ENCODE assay signal across 7 cellular contexts in genomic region chr22:46006379-46007002, GRCh38. TPM values are rescaled to one million over a fixed set of nuclear protein-coding genes. Genes with fewer than 3 reads are reported as not detected.
A peak's percentile ranks its signal among the peaks of the same experiment; 100 is the strongest.
DNase-seq lines count a peak whose midpoint lies in the region; ATAC-seq, FAIRE-seq and TF ChIP-seq lines count a peak whose summit lies in the region.

No MANE protein-coding gene starts in this region.

- TF ChIP-seq CTCF in GM13976 (IDR thresholded peaks at IDR 0.05; ENCODE audit: borderline replicate concordance, control extremely low read depth, extremely low read depth, insufficient read depth, missing control alignments): peak; percentile 93
- TF ChIP-seq CTCF in activated B cell treated with CpG ODN at 0.5 μM for 24 hours (IDR thresholded peaks at IDR 0.05): peak; percentile 80
- TF ChIP-seq CTCF in breast epithelium (IDR thresholded peaks at IDR 0.05): peak; percentile 98 to 99 (median 98)

- TF ChIP-seq POLR2A in breast epithelium (IDR thresholded peaks at IDR 0.05): no peak

- WGBS in small intestine, 3 donors: 27 to 31% (median 30%) methylated on average over 18 to 26 of the region's 26 CpGs

- H3K27ac ChIP-seq in breast epithelium: peak overlapping the region; percentile 98 to 100
- peak overlapping the region in 1 of 2 donors; percentile 90 for H3K27ac ChIP-seq in small intestine (ENCODE audit: low read depth in 1 of 2, low read length in 1 of 2)

- no peaks in the 10 kb centered on the region for H3K27me3 Mint-ChIP-seq in activated B cell treated with CpG ODN at 0.5 μM for 24 hours
- peaks cover 2 to 8% (median 7%) of the 10 kb centered on the region in 3 donors for H3K27me3 Mint-ChIP-seq in immature natural killer cell (ENCODE audit: low read depth in 3 of 3)

- in situ Hi-C loops in GM13976 (cut with MboI; ENCODE audit: low sequenced_read_pairs, unreplicated experiment): loop anchor here (5.0 to 25.0 kb wide), 2 partner anchors 111 to 306 kb away; no protein-coding TSS in a partner anchor

- H3K36me3 ChIP-seq in breast epithelium: no peaks in the 10 kb centered on the region
- H3K36me3 ChIP-seq in small intestine (ENCODE audit: control insufficient read depth in 2 of 2, insufficient read depth in 2 of 2, low read length in 2 of 2): no peaks in the 10 kb centered on the region

- H3K9me3 Mint-ChIP-seq in activated B cell treated with CpG ODN at 0.5 μM for 24 hours (peaks cover 5% of the 10 kb centered on the region), immature natural killer cell (peaks cover 0 to 4% (median 0%) of the 10 kb centered on the region in 6 donors)

- no peak overlapping the region for H3K4me3 Mint-ChIP-seq in activated B cell treated with CpG ODN at 0.5 μM for 24 hours
- H3K4me3 Mint-ChIP-seq in immature natural killer cell: peak overlapping the region; percentile 25 to 55 (median 27)

- no peak for FAIRE-seq in small intestine (lab: Jason Lieb, UNC)

- H3K36me3 Mint-ChIP-seq in activated B cell treated with CpG ODN at 0.5 μM for 24 hours (ENCODE audit: low read depth) (no peaks in the 10 kb centered on the region), immature natural killer cell (peaks cover 0 to 4% (median 0%) of the 10 kb centered on the region in 3 donors)

- H3K27me3 ChIP-seq in breast epithelium: no peaks in the 10 kb centered on the region
- H3K27me3 ChIP-seq in small intestine (ENCODE audit: control insufficient read depth in 2 of 2, insufficient read depth in 2 of 2, low read length in 2 of 2): no peaks in the 10 kb centered on the region

- peaks cover 17 to 18% of the 10 kb centered on the region in 2 donors for H3K4me1 ChIP-seq in breast epithelium
- H3K4me1 ChIP-seq in small intestine (ENCODE audit: control insufficient read depth in 2 of 2, insufficient read depth in 1 of 2, low read depth in 1 of 2, low read length in 1 of 2): peaks cover 0 to 3% of the 10 kb centered on the region in 2 donors

- H3K4me3 ChIP-seq in breast epithelium (peak overlapping the region; percentile 15 to 51 (median 15)), small intestine (ENCODE audit: low read depth in 1 of 2, low read length in 2 of 2) (no peak overlapping the region)

- peaks cover 0 to 5% of the 10 kb centered on the region in 2 donors for H3K9me3 ChIP-seq in breast epithelium
- H3K9me3 ChIP-seq in small intestine (ENCODE audit: control insufficient read depth, low read depth): no peaks in the 10 kb centered on the region

- intact Hi-C loops in activated B cell treated with CpG ODN at 0.5 μM for 24 hours (cut with micrococcal nuclease) (loop anchor here (1.0 kb wide), 1 partner anchor 110 kb away; no protein-coding TSS in a partner anchor), breast epithelium (cut with DNase I; ENCODE audit: low total_unique reads) (no loop called here)

- ATAC-seq in activated B cell treated with CpG ODN at 0.5 μM for 24 hours (ENCODE audit: low read depth): peak; percentile 84
- ATAC-seq in HG03354 (IDR thresholded peaks at IDR 0.05; ENCODE audit: poor library complexity, severe bottlenecking, unreplicated experiment): no peak

- H3K27ac Mint-ChIP-seq in activated B cell treated with CpG ODN at 0.5 μM for 24 hours (no peak overlapping the region), immature natural killer cell (peak overlapping the region in 4 of 6 donors; percentile 28 to 80 (median 40))

- H3K4me1 Mint-ChIP-seq in activated B cell treated with CpG ODN at 0.5 μM for 24 hours (peaks cover 12% of the 10 kb centered on the region), immature natural killer cell (peaks cover 22 to 30% of the 10 kb centered on the region in 2 donors)

- DNase-seq in GM13976 (ENCODE audit: low spot score) (peak; percentile 96), NCI-H2107 (lab: John Stamatoyannopoulos, UW) (peak; percentile 57), activated B cell treated with CpG ODN at 0.5 μM for 24 hours (peak; percentile 85), breast epithelium (ENCODE audit: low spot score in 2 of 2) (peak; percentile 89 to 93), immature natural killer cell (peak; percentile 81 to 83 (median 82)), small intestine (peak; percentile 84)

- CTCF ChIA-PET in activated B cell treated with CpG ODN at 0.5 μM for 24 hours (lab: Charles Lee): interaction anchor here (0.7 to 5.3 kb wide), 27 partner anchors 10 to 343 kb away, joined by 3 to 153 read pairs (median 4); partner anchors contain the start of gene TTC38

- POLR2A ChIA-PET in activated B cell treated with CpG ODN at 0.5 μM for 24 hours (lab: Charles Lee): interaction anchor here (1.2 to 2.4 kb wide), 3 partner anchors 10 to 110 kb away, joined by 5 to 31 read pairs (median 11); no protein-coding TSS in a partner anchor

RNA-seq across cellular contexts. Expression of gene WNT7B, which starts 29.5 kb away (rescaled TPM):
- not detected in 2 replicates for total RNA-seq in activated B cell treated with CpG ODN at 0.5 μM for 24 hours
- total RNA-seq in breast epithelium: 1 to 10 TPM in 2 of 3 donors, not detected in 1; 2.2 to 2.9 TPM
- not detected for polyA plus RNA-seq in immature natural killer cell
- polyA plus RNA-seq in small intestine: under 1 TPM in 2 of 3 donors, not detected in 1; 0.03 to 0.22 TPM

Comparison
In these comparisons a context has a peak if more than half of its experiments do, and no peak if none do; other contexts are left out.
1. H3K4me3 ChIP-seq: peak in breast epithelium (3 of 3); none in small intestine (0 of 2).
2. Peak in every context shown above with its lines, with median percentiles within 50 percentile points of each other: DNase-seq and CTCF ChIP-seq.